In genomic region chr12:9793774-9794395, GRCh38 we compare ENCODE assay signal across 16 cellular contexts. TPM values are rescaled to one million over a fixed set of nuclear protein-coding genes. Genes with fewer than 3 reads are reported as not detected.
A peak's percentile ranks its signal among the peaks of the same experiment; 100 is the strongest.
DNase-seq lines count a peak whose midpoint lies in the region; ATAC-seq and TF ChIP-seq lines count a peak whose summit lies in the region.
"Had no signal": no experiment of that assay in that cellular context is flagged by ENCODE, and none has a peak within 500 bp of the region (broad histone marks: within the 10 kb centered on the region; RNA-seq: fewer than 3 reads in every experiment).

No MANE protein-coding gene starts in this region.

- peaks cover 0 to 6% (median 0%) of the 10 kb centered on the region in 4 donors for H3K9me3 ChIP-seq in tibial nerve
- H3K9me3 ChIP-seq: gastrocnemius medialis, sigmoid colon, SJCRH30 had no signal

- H3K4me3 Mint-ChIP-seq in activated CD4-positive, alpha-beta T cell treated with anti-CD3 and anti-CD28 coated beads, Interleukin-2, amount 10 ng/mL, durations not matched to agents 24 days and 14 days, result peak overlapping the region; percentile 81
- H3K4me3 Mint-ChIP-seq in activated CD8-positive, alpha-beta T cell treated with anti-CD3 and anti-CD28 coated beads for 36 hours, result peak overlapping the region; percentile 74
- peak overlapping the region; percentile 90 for H3K4me3 Mint-ChIP-seq in natural killer cell treated with Interleukin-12 subunit alpha and Interleukin-12 subunit beta and Interleukin-15 and Interleukin-18, amount 100 ng/mL, for 72 hours

- no peaks in the 10 kb centered on the region for H3K36me3 ChIP-seq in tibial nerve
- H3K36me3 ChIP-seq: gastrocnemius medialis, sigmoid colon, SJCRH30 had no signal

- ATAC-seq in activated CD8-positive, alpha-beta T cell treated with anti-CD3 and anti-CD28 coated beads for 36 hours, result no peak
- ATAC-seq in natural killer cell treated with Interleukin-12 subunit alpha and Interleukin-12 subunit beta and Interleukin-15 and Interleukin-18, amount 100 ng/mL, for 72 hours, result peak; percentile 13 to 30
- no peak for ATAC-seq in GM18873 (IDR thresholded peaks at IDR 0.05; ENCODE audit: low FRiP score, unreplicated experiment)
- ATAC-seq: A549, gastrocnemius medialis, left colon had no signal

- WGBS in tibial nerve, 2 donors, result 75 to 76% methylated on average over 8 of the region's 8 CpGs

- no peak for TF ChIP-seq CTCF in activated CD8-positive, alpha-beta T cell treated with anti-CD3 and anti-CD28 coated beads for 36 hours (IDR thresholded peaks at IDR 0.05)
- TF ChIP-seq CTCF in tibial nerve (IDR thresholded peaks at IDR 0.05), result no peak

- no peak overlapping the region for H3K4me3 ChIP-seq in tibial nerve
- H3K4me3 ChIP-seq: A549, gastrocnemius medialis, sigmoid colon, SJCRH30 had no signal

- peaks cover 0 to 13% (median 4%) of the 10 kb centered on the region in 4 donors for H3K4me1 ChIP-seq in tibial nerve
- H3K4me1 ChIP-seq: A549, gastrocnemius medialis, sigmoid colon, SJCRH30 had no signal

- peaks cover 11% of the 10 kb centered on the region for H3K9me3 Mint-ChIP-seq in activated CD4-positive, alpha-beta T cell treated with anti-CD3 and anti-CD28 coated beads, Interleukin-2, amount 10 ng/mL, durations not matched to agents 24 days and 14 days
- H3K9me3 Mint-ChIP-seq in activated CD8-positive, alpha-beta T cell treated with anti-CD3 and anti-CD28 coated beads for 36 hours, result peaks cover 8% of the 10 kb centered on the region
- peaks cover 3% of the 10 kb centered on the region for H3K9me3 Mint-ChIP-seq in natural killer cell treated with Interleukin-12 subunit alpha and Interleukin-12 subunit beta and Interleukin-15 and Interleukin-18, amount 100 ng/mL, for 72 hours

- CTCF ChIA-PET in activated CD8-positive, alpha-beta T cell treated with anti-CD3 and anti-CD28 coated beads for 36 hours (lab: Charles Lee), result interaction anchor here (10.7 kb wide), 1 partner anchor 42 kb away, joined by 791 read pairs; the partner anchor contains the start of gene CD69

- no peak overlapping the region for H3K27ac ChIP-seq in tibial nerve
- H3K27ac ChIP-seq: A549, gastrocnemius medialis, sigmoid colon, SJCRH30 had no signal

- H3K27me3 Mint-ChIP-seq in activated CD4-positive, alpha-beta T cell treated with anti-CD3 and anti-CD28 coated beads, Interleukin-2, amount 10 ng/mL, durations not matched to agents 24 days and 14 days, result no peaks in the 10 kb centered on the region
- H3K27me3 Mint-ChIP-seq in activated CD8-positive, alpha-beta T cell treated with anti-CD3 and anti-CD28 coated beads for 36 hours, result no peaks in the 10 kb centered on the region
- no peaks in the 10 kb centered on the region for H3K27me3 Mint-ChIP-seq in natural killer cell treated with Interleukin-12 subunit alpha and Interleukin-12 subunit beta and Interleukin-15 and Interleukin-18, amount 100 ng/mL, for 72 hours

- POLR2A ChIA-PET in activated CD8-positive, alpha-beta T cell treated with anti-CD3 and anti-CD28 coated beads for 36 hours (lab: Charles Lee), result interaction anchor here (0.7 to 10.2 kb wide), 9 partner anchors 18 to 146 kb away, joined by 3 to 501 read pairs (median 11); partner anchors contain the start of genes CD69, CLEC2B and CLEC2D

- H3K4me1 Mint-ChIP-seq in activated CD4-positive, alpha-beta T cell treated with anti-CD3 and anti-CD28 coated beads, Interleukin-2, amount 10 ng/mL, durations not matched to agents 24 days and 14 days, result peaks cover 67% of the 10 kb centered on the region
- H3K4me1 Mint-ChIP-seq in activated CD8-positive, alpha-beta T cell treated with anti-CD3 and anti-CD28 coated beads for 36 hours (ENCODE audit: low read depth), result peaks cover 71% of the 10 kb centered on the region
- H3K4me1 Mint-ChIP-seq in natural killer cell treated with Interleukin-12 subunit alpha and Interleukin-12 subunit beta and Interleukin-15 and Interleukin-18, amount 100 ng/mL, for 72 hours (ENCODE audit: low read depth in 2 of 2), result peaks cover 42 to 63% of the 10 kb centered on the region in 2 donors

- TF ChIP-seq POLR2A in tibial nerve (IDR thresholded peaks at IDR 0.05), result no peak

- TF ChIP-seq EP300 in tibial nerve (IDR thresholded peaks at IDR 0.05), result no peak

- intact Hi-C loops in activated CD4-positive, alpha-beta T cell treated with anti-CD3 and anti-CD28 coated beads, Interleukin-2, amount 10 ng/mL, durations not matched to agents 24 days and 14 days (cut with micrococcal nuclease), result loop anchor here (1.0 to 2.0 kb wide), 6 partner anchors 19 to 143 kb away; partner anchors contain the start of genes CLEC2B and CLEC2D
- intact Hi-C loops in activated CD8-positive, alpha-beta T cell treated with anti-CD3 and anti-CD28 coated beads for 36 hours (cut with micrococcal nuclease), result loop anchor here (1.0 to 5.0 kb wide), 2 partner anchors 33 to 142 kb away; no protein-coding TSS in a partner anchor

- H3K36me3 Mint-ChIP-seq in activated CD4-positive, alpha-beta T cell treated with anti-CD3 and anti-CD28 coated beads, Interleukin-2, amount 10 ng/mL, durations not matched to agents 24 days and 14 days (ENCODE audit: low read depth), result peaks cover 7% of the 10 kb centered on the region
- H3K36me3 Mint-ChIP-seq in activated CD8-positive, alpha-beta T cell treated with anti-CD3 and anti-CD28 coated beads for 36 hours (ENCODE audit: low read depth), result peaks cover 2% of the 10 kb centered on the region
- peaks cover 10% of the 10 kb centered on the region for H3K36me3 Mint-ChIP-seq in natural killer cell treated with Interleukin-12 subunit alpha and Interleukin-12 subunit beta and Interleukin-15 and Interleukin-18, amount 100 ng/mL, for 72 hours

- H3K27ac Mint-ChIP-seq in activated CD4-positive, alpha-beta T cell treated with anti-CD3 and anti-CD28 coated beads, Interleukin-2, amount 10 ng/mL, durations not matched to agents 24 days and 14 days, result peak overlapping the region; percentile 89
- H3K27ac Mint-ChIP-seq in activated CD8-positive, alpha-beta T cell treated with anti-CD3 and anti-CD28 coated beads for 36 hours, result peak overlapping the region; percentile 86
- H3K27ac Mint-ChIP-seq in natural killer cell treated with Interleukin-12 subunit alpha and Interleukin-12 subunit beta and Interleukin-15 and Interleukin-18, amount 100 ng/mL, for 72 hours, result peak overlapping the region; percentile 94 to 95

- no peaks in the 10 kb centered on the region for H3K27me3 ChIP-seq in tibial nerve
- H3K27me3 ChIP-seq: gastrocnemius medialis, sigmoid colon, SJCRH30 had no signal

- no peak for DNase-seq in activated CD4-positive, alpha-beta T cell treated with anti-CD3 and anti-CD28 coated beads, Interleukin-2, amount 10 ng/mL, durations not matched to agents 24 days and 14 days
- DNase-seq in activated CD4-positive, alpha-beta T cell treated with anti-CD3 and anti-CD28 coated beads, Interleukin-2, amount 50 U/mL, for 1 hour, result no peak
- peak; percentile 61 for DNase-seq in NAMALWA (ENCODE audit: low spot score)
- no peak for DNase-seq in activated CD8-positive, alpha-beta T cell treated with anti-CD3 and anti-CD28 coated beads for 36 hours
- DNase-seq in natural killer cell treated with Interleukin-12 subunit alpha and Interleukin-12 subunit beta and Interleukin-15 and Interleukin-18, amount 100 ng/mL, for 72 hours (ENCODE audit: low spot score), result no peak
- no peak for DNase-seq in NCI-H128 (lab: John Stamatoyannopoulos, UW; ENCODE audit: unreplicated experiment)
- DNase-seq in tibial nerve (ENCODE audit: low spot score in 2 of 2), result no peak
- DNase-seq: activated CD4-positive, alpha-beta T cell treated with anti-CD3 and anti-CD28 coated beads for 1 hour; gastrocnemius medialis; left colon; NCI-H1092; NCI-H510A; sigmoid colon; SJCRH30 had no signal

RNA-seq across cellular contexts. Expression of gene CD69, which starts 33.2 kb away (rescaled TPM):
- total RNA-seq in activated CD4-positive, alpha-beta T cell treated with anti-CD3 and anti-CD28 coated beads, Interleukin-2, amount 10 ng/mL, durations not matched to agents 24 days and 14 days, result 106 and 111 TPM in 2 replicates
- total RNA-seq in activated CD8-positive, alpha-beta T cell treated with anti-CD3 and anti-CD28 coated beads for 36 hours, result 100 to 1,000 TPM; 166 to 174 TPM
- 10 to 100 TPM; 53.6 to 55.6 TPM for total RNA-seq in natural killer cell treated with Interleukin-12 subunit alpha and Interleukin-12 subunit beta and Interleukin-15 and Interleukin-18, amount 100 ng/mL, for 72 hours
- 10 to 100 TPM in 1 of 4 donors, 1 to 10 TPM in 3; 4.2 to 13.5 (median 7.4) TPM for total RNA-seq in tibial nerve
- total RNA-seq: SJCRH30 had no signal

RNA-seq across cellular contexts. Expression of gene KLRF1, which starts 33.4 kb away (rescaled TPM):
- total RNA-seq in activated CD4-positive, alpha-beta T cell treated with anti-CD3 and anti-CD28 coated beads, Interleukin-2, amount 10 ng/mL, durations not matched to agents 24 days and 14 days, result not detected in 2 replicates
- not detected for total RNA-seq in activated CD8-positive, alpha-beta T cell treated with anti-CD3 and anti-CD28 coated beads for 36 hours
- 1 to 10 TPM; 1.7 to 2.1 TPM for total RNA-seq in natural killer cell treated with Interleukin-12 subunit alpha and Interleukin-12 subunit beta and Interleukin-15 and Interleukin-18, amount 100 ng/mL, for 72 hours
- 1 to 10 TPM in 1 of 4 donors, under 1 TPM in 1, not detected in 2; 0.78 to 1.7 TPM for total RNA-seq in tibial nerve
- total RNA-seq: gastrocnemius medialis, SJCRH30 had no signal

Comparison
In these comparisons a context has a peak if more than half of its experiments do, and no peak if none do; other contexts are left out.
1. ATAC-seq: peak in natural killer cell treated with Interleukin-12 subunit alpha and Interleukin-12 subunit beta and Interleukin-15 and Interleukin-18, amount 100 ng/mL, for 72 hours (2 of 2); none in activated CD8-positive, alpha-beta T cell treated with anti-CD3 and anti-CD28 coated beads for 36 hours (single experiment) and GM18873 (single experiment).
2. Peak in every context shown above with its lines, with median percentiles within 50 percentile points of each other: H3K27ac Mint-ChIP-seq and H3K4me3 Mint-ChIP-seq.